Comparison of ENCODE assay signal across 1 cellular context in the genomic region with DNA sequence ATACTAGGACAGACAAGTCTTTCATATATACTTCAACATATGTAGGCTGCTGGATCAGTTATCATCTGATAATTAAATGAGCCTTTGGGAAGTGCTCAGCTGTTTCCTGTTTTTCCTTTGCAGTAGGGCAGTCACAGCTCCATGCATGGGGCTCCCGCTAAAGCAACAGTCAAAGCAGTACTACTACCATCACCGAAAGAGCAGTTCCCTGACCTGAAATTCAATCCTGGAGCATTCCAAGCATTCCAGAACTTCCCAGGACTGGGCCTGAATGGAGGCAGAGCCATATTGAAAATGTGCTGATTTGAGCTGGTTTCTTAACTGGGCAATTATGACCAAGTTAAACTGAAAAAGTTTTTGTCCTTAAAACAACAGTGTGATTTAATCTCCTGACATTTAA.
A peak's percentile ranks its signal among the peaks of the same experiment; 100 is the strongest.
TF ChIP-seq lines count a peak whose summit lies in the region.

No MANE protein-coding gene starts in this region.

TF ChIP-seq in HepG2, 621 proteins besides CTCF, POLR2A, EP300 and RAD21 (continued from another document):
- TF ChIP-seq, protein P1, sequence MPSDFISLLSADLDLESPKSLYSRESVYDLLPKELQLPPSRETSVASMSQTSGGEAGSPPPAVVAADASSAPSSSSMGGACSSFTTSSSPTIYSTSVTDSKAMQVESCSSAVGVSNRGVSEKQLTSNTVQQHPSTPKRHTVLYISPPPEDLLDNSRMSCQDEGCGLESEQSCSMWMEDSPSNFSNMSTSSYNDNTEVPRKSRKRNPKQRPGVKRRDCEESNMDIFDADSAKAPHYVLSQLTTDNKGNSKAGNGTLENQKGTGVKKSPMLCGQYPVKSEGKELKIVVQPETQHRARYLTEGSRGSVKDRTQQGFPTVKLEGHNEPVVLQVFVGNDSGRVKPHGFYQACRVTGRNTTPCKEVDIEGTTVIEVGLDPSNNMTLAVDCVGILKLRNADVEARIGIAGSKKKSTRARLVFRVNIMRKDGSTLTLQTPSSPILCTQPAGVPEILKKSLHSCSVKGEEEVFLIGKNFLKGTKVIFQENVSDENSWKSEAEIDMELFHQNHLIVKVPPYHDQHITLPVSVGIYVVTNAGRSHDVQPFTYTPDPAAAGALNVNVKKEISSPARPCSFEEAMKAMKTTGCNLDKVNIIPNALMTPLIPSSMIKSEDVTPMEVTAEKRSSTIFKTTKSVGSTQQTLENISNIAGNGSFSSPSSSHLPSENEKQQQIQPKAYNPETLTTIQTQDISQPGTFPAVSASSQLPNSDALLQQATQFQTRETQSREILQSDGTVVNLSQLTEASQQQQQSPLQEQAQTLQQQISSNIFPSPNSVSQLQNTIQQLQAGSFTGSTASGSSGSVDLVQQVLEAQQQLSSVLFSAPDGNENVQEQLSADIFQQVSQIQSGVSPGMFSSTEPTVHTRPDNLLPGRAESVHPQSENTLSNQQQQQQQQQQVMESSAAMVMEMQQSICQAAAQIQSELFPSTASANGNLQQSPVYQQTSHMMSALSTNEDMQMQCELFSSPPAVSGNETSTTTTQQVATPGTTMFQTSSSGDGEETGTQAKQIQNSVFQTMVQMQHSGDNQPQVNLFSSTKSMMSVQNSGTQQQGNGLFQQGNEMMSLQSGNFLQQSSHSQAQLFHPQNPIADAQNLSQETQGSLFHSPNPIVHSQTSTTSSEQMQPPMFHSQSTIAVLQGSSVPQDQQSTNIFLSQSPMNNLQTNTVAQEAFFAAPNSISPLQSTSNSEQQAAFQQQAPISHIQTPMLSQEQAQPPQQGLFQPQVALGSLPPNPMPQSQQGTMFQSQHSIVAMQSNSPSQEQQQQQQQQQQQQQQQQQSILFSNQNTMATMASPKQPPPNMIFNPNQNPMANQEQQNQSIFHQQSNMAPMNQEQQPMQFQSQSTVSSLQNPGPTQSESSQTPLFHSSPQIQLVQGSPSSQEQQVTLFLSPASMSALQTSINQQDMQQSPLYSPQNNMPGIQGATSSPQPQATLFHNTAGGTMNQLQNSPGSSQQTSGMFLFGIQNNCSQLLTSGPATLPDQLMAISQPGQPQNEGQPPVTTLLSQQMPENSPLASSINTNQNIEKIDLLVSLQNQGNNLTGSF (CRISPR knock-in tag; IDR thresholded peaks at IDR 0.05) = no peak
- peak; percentile 55; the same call in 1 of the 2 replicates for TF ChIP-seq ZNF644 (CRISPR knock-in tag; IDR thresholded peaks at IDR 0.05; ENCODE audit: low read depth)
- peak; percentile 80; the same call in 1 of the 2 replicates for TF ChIP-seq SIX1 (CRISPR knock-in tag; IDR thresholded peaks at IDR 0.05; ENCODE audit: borderline replicate concordance)
- TF ChIP-seq ZMYM4 (CRISPR knock-in tag; IDR thresholded peaks at IDR 0.05) = 0 out of 2 replicates have a peak, but pooled peaks have one; percentile 42
- no peak for TF ChIP-seq MLXIP (CRISPR knock-in tag; IDR thresholded peaks at IDR 0.05; ENCODE audit: borderline replicate concordance)
- TF ChIP-seq ZNF331 (CRISPR knock-in tag; IDR thresholded peaks at IDR 0.05) = peak; percentile 24; the same call in 1 of the 2 replicates
TF ChIP-seq in HepG2: peak in this region for 6.
